8 cellular contexts compared by ENCODE assay signal in the genomic region with DNA sequence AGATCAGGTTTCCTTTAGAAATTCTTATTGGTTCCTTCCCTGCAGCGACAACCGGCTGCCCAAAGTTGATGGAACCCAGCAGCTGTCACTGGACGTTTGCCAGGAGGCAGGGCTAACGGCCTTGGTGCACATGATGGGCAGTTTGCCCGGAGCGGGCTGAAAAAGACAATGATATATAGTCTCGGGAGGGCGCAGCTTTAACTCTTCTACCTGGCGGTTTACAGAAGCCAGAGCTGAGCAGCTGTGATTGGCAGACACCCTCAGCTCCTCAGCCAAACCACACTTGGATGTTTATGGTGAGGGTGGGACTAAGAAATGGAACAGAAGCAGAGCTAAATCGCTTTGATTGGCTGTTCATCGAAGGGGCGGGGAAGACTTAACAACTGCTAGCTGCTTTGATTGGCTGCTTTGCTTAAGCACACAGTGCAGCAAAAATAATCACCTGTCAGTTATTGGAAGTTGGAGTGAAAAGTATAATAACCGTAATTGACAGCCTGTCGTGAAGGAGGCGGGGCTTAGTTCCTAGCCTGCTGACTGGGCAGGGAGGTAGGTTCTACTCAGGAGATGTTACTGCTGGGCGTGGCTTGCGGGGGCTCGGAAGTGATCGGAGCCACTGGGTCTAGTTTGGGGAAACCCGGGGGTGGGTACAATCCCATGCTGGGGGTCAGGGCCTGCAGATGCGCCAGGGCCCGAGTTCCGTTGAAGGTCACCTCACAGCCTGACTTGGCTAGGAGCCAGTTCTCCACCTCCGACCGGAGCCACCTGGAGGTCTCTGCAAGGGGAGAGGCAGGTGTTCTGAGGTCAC. TPM values are rescaled to one million over a fixed set of nuclear protein-coding genes. Genes with fewer than 3 reads are reported as not detected.
DNase-seq lines count a peak whose midpoint lies in the region; ATAC-seq, FAIRE-seq and TF ChIP-seq lines count a peak whose summit lies in the region.

No MANE protein-coding gene starts in this region.

- H2AFZ ChIP-seq in smooth muscle cell (ENCODE audit: low read depth): no peak overlapping the region

- H3K27ac ChIP-seq in WERI-Rb-1: peak overlapping the region; percentile 80
- peak overlapping the region; percentile 3 for H3K27ac ChIP-seq in smooth muscle cell (ENCODE audit: low read depth)

- H3K4me1 ChIP-seq in smooth muscle cell (ENCODE audit: low read depth): no peaks in the 10 kb centered on the region

- H3K4me2 ChIP-seq in smooth muscle cell: peak overlapping the region; percentile 83

- in situ Hi-C loops in ACHN (cut with HindIII; ENCODE audit: low pct_ligation_motif_present, low pct_unique_long_range_greater_than_20kb, low sequenced_read_pairs): no loop called here

- H3K9me3 ChIP-seq in WERI-Rb-1 (ENCODE audit: severe bottlenecking) (peaks cover 6% of the 10 kb centered on the region), smooth muscle cell (replicated peaks; ENCODE audit: low read depth) (no peaks in the 10 kb centered on the region)

- H3K36me3 ChIP-seq in WERI-Rb-1: no peaks in the 10 kb centered on the region
- H3K36me3 ChIP-seq in bronchial epithelial cell (ENCODE audit: control insufficient read depth, insufficient read depth, low read length): no peaks in the 10 kb centered on the region
- H3K36me3 ChIP-seq in smooth muscle cell (ENCODE audit: low read depth): no peaks in the 10 kb centered on the region

- H3K4me1 Mint-ChIP-seq in immature natural killer cell: peaks cover 58 to 61% of the 10 kb centered on the region in 2 donors

- ATAC-seq in GM18870 (IDR thresholded peaks at IDR 0.05; ENCODE audit: unreplicated experiment) (peak; percentile 76), HG03103 (IDR thresholded peaks at IDR 0.05; ENCODE audit: low read depth, unreplicated experiment) (peak; percentile 46)

- peak overlapping the region; percentile 89 to 99 (median 98) for H3K4me3 Mint-ChIP-seq in immature natural killer cell

- peak overlapping the region; percentile 60 for H3K4me3 ChIP-seq in WERI-Rb-1 (ENCODE audit: low read depth, low read length)
- peak overlapping the region; percentile 48 for H3K4me3 ChIP-seq in bronchial epithelial cell (ENCODE audit: low read depth, low read length)
- H3K4me3 ChIP-seq in smooth muscle cell: peak overlapping the region; percentile 59

- peak overlapping the region; percentile 94 to 98 (median 96) for H3K27ac Mint-ChIP-seq in immature natural killer cell

- H3K27me3 Mint-ChIP-seq in immature natural killer cell (ENCODE audit: low read depth in 3 of 3): peaks cover 4 to 12% (median 5%) of the 10 kb centered on the region in 3 donors

- WGBS in smooth muscle cell (ENCODE audit: low lambda C conversion rate): 10% methylated on average over 25 of the region's 25 CpGs

- H3K9ac ChIP-seq in smooth muscle cell (ENCODE audit: low read depth): no peak overlapping the region

- no peaks in the 10 kb centered on the region for H3K27me3 ChIP-seq in WERI-Rb-1 (ENCODE audit: insufficient read depth, low read depth, severe bottlenecking)
- H3K27me3 ChIP-seq in bronchial epithelial cell (ENCODE audit: control insufficient read depth, insufficient read depth, low read length): no peaks in the 10 kb centered on the region
- no peaks in the 10 kb centered on the region for H3K27me3 ChIP-seq in smooth muscle cell (ENCODE audit: low read depth)

- H4K20me1 ChIP-seq in smooth muscle cell (ENCODE audit: low read depth): peaks cover 8% of the 10 kb centered on the region

- peak; percentile 84 for FAIRE-seq in bronchial epithelial cell (lab: Jason Lieb, UNC)

- peaks cover 12 to 22% (median 16%) of the 10 kb centered on the region in 3 donors for H3K36me3 Mint-ChIP-seq in immature natural killer cell

- DNase-seq in ACHN (peak; percentile 97), NCI-H2171 (lab: John Stamatoyannopoulos, UW) (peak; percentile 100), WERI-Rb-1 (peak; percentile 94), bronchial epithelial cell (ENCODE audit: low read depth) (peak; percentile 100), immature natural killer cell (peak; percentile 95 to 98 (median 97)), smooth muscle cell (lab: John Stamatoyannopoulos, UW; ENCODE audit: unreplicated experiment) (peak; percentile 52)

- TF ChIP-seq CTCF in WERI-Rb-1 (IDR thresholded peaks at IDR 0.05; ENCODE audit: low read depth, low read length) (no peak), bronchial epithelial cell (IDR thresholded peaks at IDR 0.05; ENCODE audit: insufficient read depth, low read length, severe bottlenecking) (no peak), smooth muscle cell (IDR thresholded peaks at IDR 0.05; ENCODE audit: borderline replicate concordance, insufficient read depth, poor library complexity, severe bottlenecking) (no peak)

- H3F3A ChIP-seq in smooth muscle cell (ENCODE audit: low read depth): peaks cover 19% of the 10 kb centered on the region

- H3K9me3 Mint-ChIP-seq in immature natural killer cell: no peaks in the 10 kb centered on the region

- H3K79me2 ChIP-seq in smooth muscle cell (ENCODE audit: low read depth): no peaks in the 10 kb centered on the region

RNA-seq across cellular contexts. Expression of gene EMP3, which starts 7.5 kb away (rescaled TPM):
- 2.8 and 9.0 TPM in 2 replicates for total RNA-seq in bronchial epithelial cell
- 1,000 to 10,000 TPM in 2 of 3 donors, 100 to 1,000 TPM in 1; 994 to 1,311 (median 1,000) TPM for polyA plus RNA-seq in immature natural killer cell
- total RNA-seq in smooth muscle cell: 74.5 and 95.2 TPM in 2 replicates
- 424 and 458 TPM in 2 replicates for polyA plus RNA-seq in smooth muscle cell

RNA-seq across cellular contexts. Expression of gene TMEM143, which starts 30.9 kb away (rescaled TPM):
- 0.79 and 1.4 TPM in 2 replicates for total RNA-seq in bronchial epithelial cell
- polyA plus RNA-seq in immature natural killer cell: 1 to 10 TPM; 2.8 to 6.3 (median 3.1) TPM
- 3.0 and 3.8 TPM in 2 replicates for total RNA-seq in smooth muscle cell
- 11.2 and 18.7 TPM in 2 replicates for polyA plus RNA-seq in smooth muscle cell

RNA-seq across cellular contexts. Expression of gene SYNGR4, which starts 31.3 kb away (rescaled TPM):
- total RNA-seq in bronchial epithelial cell: not detected in 2 replicates
- polyA plus RNA-seq in immature natural killer cell: not detected
- total RNA-seq in smooth muscle cell: not detected in 2 replicates
- polyA plus RNA-seq in smooth muscle cell: 0.98 TPM in 1 of 2 replicates, not detected in the other

RNA-seq across cellular contexts. Expression of gene KDELR1, which starts 58.5 kb away (rescaled TPM):
- total RNA-seq in bronchial epithelial cell (27.9 and 30.6 TPM in 2 replicates), smooth muscle cell (203 and 239 TPM in 2 replicates)
- polyA plus RNA-seq in immature natural killer cell (10 to 100 TPM; 14.8 to 30.5 (median 20.2) TPM), smooth muscle cell (296 and 315 TPM in 2 replicates)

Comparison
In these comparisons a context has a peak if more than half of its experiments do, and no peak if none do; other contexts are left out.
1. Peak in every context shown above with its lines: DNase-seq, ATAC-seq, H3K4me3 ChIP-seq and H3K27ac ChIP-seq.